In the genomic region with DNA sequence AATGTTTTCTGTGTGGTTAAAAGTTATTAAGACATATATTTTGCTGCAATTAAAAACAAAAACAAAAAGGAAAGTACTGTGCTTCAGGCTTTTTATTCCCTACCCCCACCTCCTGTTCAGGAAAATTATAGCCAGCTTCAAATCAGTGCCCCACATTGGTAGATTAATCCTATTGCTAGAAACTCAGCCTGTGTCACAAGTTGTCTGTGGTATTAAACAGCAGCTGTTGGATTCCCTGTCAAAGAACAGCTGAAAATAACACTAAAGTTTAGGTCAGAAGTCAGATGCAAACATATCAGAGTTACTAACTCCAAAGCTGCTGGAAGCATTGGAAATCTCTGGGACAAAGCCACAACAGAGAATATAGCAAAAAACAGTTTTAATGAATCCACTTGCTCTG, we compare ENCODE assay signal across 15 cellular contexts. TPM values are rescaled to one million over a fixed set of nuclear protein-coding genes. Genes with fewer than 3 reads are reported as not detected.
DNase-seq lines count a peak whose midpoint lies in the region; ATAC-seq and TF ChIP-seq lines count a peak whose summit lies in the region.
"Had no signal": no experiment of that assay in that cellular context is flagged by ENCODE, and none has a peak within 500 bp of the region (broad histone marks: within the 10 kb centered on the region; RNA-seq: fewer than 3 reads in every experiment).

No MANE protein-coding gene starts in this region.

- no peak for TF ChIP-seq CTCF in hepatocyte (IDR thresholded peaks at IDR 0.05; ENCODE audit: poor library complexity)

- no peaks in the 10 kb centered on the region for H4K20me1 ChIP-seq in hepatocyte (ENCODE audit: insufficient read depth, poor library complexity, severe bottlenecking)

- H3K36me3 Mint-ChIP-seq in activated CD4-positive, alpha-beta T cell treated with anti-CD3 and anti-CD28 coated beads, Interleukin-2, amount 10 ng/mL, durations not matched to agents 7 days and 5 days (ENCODE audit: low read depth) = peaks cover 14% of the 10 kb centered on the region

- no peak for ATAC-seq in HG03432 (IDR thresholded peaks at IDR 0.05; ENCODE audit: unreplicated experiment)

- H3K9me3 Mint-ChIP-seq in activated CD4-positive, alpha-beta T cell treated with anti-CD3 and anti-CD28 coated beads, Interleukin-2, amount 10 ng/mL, durations not matched to agents 7 days and 5 days = peaks cover 7% of the 10 kb centered on the region

- peak overlapping the region; percentile 29 for H3K4me3 Mint-ChIP-seq in activated CD4-positive, alpha-beta T cell treated with anti-CD3 and anti-CD28 coated beads, Interleukin-2, amount 10 ng/mL, durations not matched to agents 7 days and 5 days

- peaks cover 30% of the 10 kb centered on the region for H3K4me1 ChIP-seq in hepatocyte (ENCODE audit: insufficient read depth)

- no peaks in the 10 kb centered on the region for H3K79me2 ChIP-seq in hepatocyte

- no peaks in the 10 kb centered on the region for H3K36me3 ChIP-seq in hepatocyte (replicated peaks; ENCODE audit: insufficient read depth, low read depth)

- H3K4me3 ChIP-seq in hepatocyte (no peak overlapping the region), skeletal muscle cell (ENCODE audit: low read depth, low read length) (no peak overlapping the region)
- H3K4me3 ChIP-seq: GM23248 had no signal

- peak overlapping the region; percentile 25 for H2AFZ ChIP-seq in hepatocyte
- H2AFZ ChIP-seq: GM23248 had no signal

- H3K27ac ChIP-seq in hepatocyte = peak overlapping the region; percentile 48
- H3K27ac ChIP-seq: GM23248, RWPE1 had no signal

- CTCF ChIA-PET in activated CD4-positive, alpha-beta T cell treated with anti-CD3 and anti-CD28 coated beads, Interleukin-2, amount 10 ng/mL, durations not matched to agents 7 days and 5 days (lab: Charles Lee) = no interaction called here

- H3K4me2 ChIP-seq in hepatocyte = peak overlapping the region; percentile 74

- no peaks in the 10 kb centered on the region for H3K27me3 ChIP-seq in hepatocyte

- DNase-seq in activated CD4-positive, alpha-beta T cell treated with anti-CD3 and anti-CD28 coated beads, Interleukin-2, amount 10 ng/mL, durations not matched to agents 7 days and 5 days = no peak
- DNase-seq in activated CD4-positive, alpha-beta T cell treated with anti-CD3 and anti-CD28 coated beads for 48 hours = no peak
- peak; percentile 10 for DNase-seq in OCI-M1 (lab: John Stamatoyannopoulos, UW)
- DNase-seq in hepatocyte (ENCODE audit: low spot score) = no peak
- peak; percentile 31 for DNase-seq in skeletal muscle cell (ENCODE audit: low read depth)
- no peak for DNase-seq in NCI-H1436 treated with DMSO at 0.1 percent for 48 hours (lab: John Stamatoyannopoulos, UW)
- no peak for DNase-seq in stimulated activated CD4-positive, alpha-beta T cell treated with anti-CD3 and anti-CD28 coated beads, Interleukin-4, amount 100 ng/mL, for 4 hours
- DNase-seq: GDM1, glutamatergic neuron, GM23248, KBM-7, left colon, NCI-H526 had no signal

- no peaks in the 10 kb centered on the region for H3K9me2 ChIP-seq in hepatocyte (replicated peaks; ENCODE audit: insufficient read depth)

- peak overlapping the region; percentile 58 for H3K27ac Mint-ChIP-seq in activated CD4-positive, alpha-beta T cell treated with anti-CD3 and anti-CD28 coated beads, Interleukin-2, amount 10 ng/mL, durations not matched to agents 7 days and 5 days

- no peaks in the 10 kb centered on the region for H3K9me3 ChIP-seq in hepatocyte (ENCODE audit: low read depth)

- POLR2A ChIA-PET in activated CD4-positive, alpha-beta T cell treated with anti-CD3 and anti-CD28 coated beads, Interleukin-2, amount 10 ng/mL, durations not matched to agents 7 days and 5 days (lab: Charles Lee) = no interaction called here

- no peaks in the 10 kb centered on the region for H3K27me3 Mint-ChIP-seq in activated CD4-positive, alpha-beta T cell treated with anti-CD3 and anti-CD28 coated beads, Interleukin-2, amount 10 ng/mL, durations not matched to agents 7 days and 5 days

- peaks cover 50% of the 10 kb centered on the region for H3K4me1 Mint-ChIP-seq in activated CD4-positive, alpha-beta T cell treated with anti-CD3 and anti-CD28 coated beads, Interleukin-2, amount 10 ng/mL, durations not matched to agents 7 days and 5 days

RNA-seq across cellular contexts. Expression of a gene that starts 0.8 kb away (rescaled TPM):
- 10 to 100 TPM; 10.8 to 14.6 TPM for total RNA-seq in activated CD4-positive, alpha-beta T cell treated with anti-CD3 and anti-CD28 coated beads, Interleukin-2, amount 10 ng/mL, durations not matched to agents 7 days and 5 days
- total RNA-seq in hepatocyte = 5.0 and 7.2 TPM in 2 replicates
- 3.0 and 3.8 TPM in 2 replicates for polyA plus RNA-seq in hepatocyte
- total RNA-seq: GM23248 had no signal
- polyA plus RNA-seq: GM23248 had no signal

Comparison
In these comparisons a context has a peak if more than half of its experiments do, and no peak if none do; other contexts are left out.
1. DNase-seq: peak in OCI-M1 (single experiment) and skeletal muscle cell (single experiment); none in activated CD4-positive, alpha-beta T cell treated with anti-CD3 and anti-CD28 coated beads, Interleukin-2, amount 10 ng/mL, durations not matched to agents 7 days and 5 days (single experiment), activated CD4-positive, alpha-beta T cell treated with anti-CD3 and anti-CD28 coated beads for 48 hours (single experiment), hepatocyte (single experiment), NCI-H1436 treated with DMSO at 0.1 percent for 48 hours (single experiment) and stimulated activated CD4-positive, alpha-beta T cell treated with anti-CD3 and anti-CD28 coated beads, Interleukin-4, amount 100 ng/mL, for 4 hours (0 of 2).